ENCODE assay signal across 10 cellular contexts in genomic region chr14:91350483-91350812, GRCh38.
A peak's percentile ranks its signal among the peaks of the same experiment; 100 is the strongest.
DNase-seq lines count a peak whose midpoint lies in the region; ATAC-seq and TF ChIP-seq lines count a peak whose summit lies in the region.
"Had no signal": no experiment of that assay in that cellular context is flagged by ENCODE, and none has a peak within 500 bp of the region (broad histone marks: within the 10 kb centered on the region; RNA-seq: fewer than 3 reads in every experiment).

No MANE protein-coding gene starts in this region.

- POLR2A ChIA-PET in RWPE1 (lab: Yijun Ruan, JAX; ENCODE audit: low non-redundant PET) (interaction anchor here (0.6 kb wide), 1 partner anchor 49 kb away, joined by 3 read pairs; no protein-coding TSS in a partner anchor), PC-9 (lab: Charles Lee; ENCODE audit: unreplicated experiment) (no interaction called here)
- POLR2A ChIA-PET in naive thymus-derived CD4-positive, alpha-beta T cell (lab: Charles Lee) = interaction anchor here (0.6 to 9.6 kb wide), 21 partner anchors 9 to 140 kb away, joined by 3 to 150 read pairs (median 5); partner anchors contain the start of gene CCDC88C

- no peaks in the 10 kb centered on the region for H3K27me3 ChIP-seq in GM23338 (ENCODE audit: insufficient read depth)
- H3K27me3 ChIP-seq in naive thymus-derived CD4-positive, alpha-beta T cell (ENCODE audit: control insufficient read depth in 2 of 2, insufficient read depth in 2 of 2, low read length in 2 of 2) = no peaks in the 10 kb centered on the region
- no peaks in the 10 kb centered on the region for H3K27me3 ChIP-seq in uterus
- H3K27me3 ChIP-seq in PC-9 (ENCODE audit: insufficient read depth, low read depth) = no peaks in the 10 kb centered on the region

- BruUV-seq in PC-9 (replicated peaks; lab: Mats Ljungman, UMichigan) = no TSS peak

- no peak overlapping the region for H3K4me3 Mint-ChIP-seq in GM23338
- peak overlapping the region; percentile 80 to 97 (median 89) for H3K4me3 Mint-ChIP-seq in naive thymus-derived CD4-positive, alpha-beta T cell

- DNase-seq in GM23338 (ENCODE audit: low spot score) = no peak
- no peak for DNase-seq in RWPE1 (ENCODE audit: low spot score)
- DNase-seq in naive thymus-derived CD4-positive, alpha-beta T cell = no peak
- no peak for DNase-seq in uterus
- DNase-seq in PC-9 = no peak
- no peak for DNase-seq in activated CD4-positive, alpha-beta T cell treated with anti-CD3 and anti-CD28 coated beads for 1 hour
- DNase-seq: EL, NCI-H187 treated with DMSO at 0.1 percent for 48 hours had no signal

- peaks cover 15% of the 10 kb centered on the region for H4K20me1 ChIP-seq in GM23338 (replicated peaks; ENCODE audit: insufficient read depth)
- H4K20me1 ChIP-seq in PC-9 (ENCODE audit: insufficient read depth) = no peaks in the 10 kb centered on the region

- intact Hi-C loops in naive thymus-derived CD4-positive, alpha-beta T cell (cut with micrococcal nuclease) = loop anchor here in 1 of 2 donors (2.0 kb wide), 4 partner anchors 16 to 60 kb away; no protein-coding TSS in a partner anchor
- intact Hi-C loops in uterus (cut with DNase I; ENCODE audit: low total_unique reads) = no loop called here
- intact Hi-C loops in PC-9 (cut with micrococcal nuclease; ENCODE audit: unreplicated experiment) = no loop called here

- H3F3A ChIP-seq in GM23338 (replicated peaks; ENCODE audit: low read depth) (no peaks in the 10 kb centered on the region), PC-9 (ENCODE audit: insufficient read depth, low read depth) (no peaks in the 10 kb centered on the region)

- CTCF ChIA-PET in RWPE1 (lab: Yijun Ruan, JAX) = no interaction called here
- CTCF ChIA-PET in naive thymus-derived CD4-positive, alpha-beta T cell (lab: Charles Lee) = interaction anchor here (0.9 to 2.8 kb wide), 5 partner anchors 22 to 74 kb away, joined by 3 to 14 read pairs (median 4); partner anchors contain the start of gene CCDC88C
- CTCF ChIA-PET in PC-9 (lab: Charles Lee) = no interaction called here

- no peaks in the 10 kb centered on the region for H3K36me3 ChIP-seq in GM23338 (ENCODE audit: insufficient read depth)
- peaks cover 0 to 15% (median 0%) of the 10 kb centered on the region in 3 experiments for H3K36me3 ChIP-seq in naive thymus-derived CD4-positive, alpha-beta T cell (ENCODE audit: control insufficient read depth in 2 of 3, insufficient read depth in 3 of 3, low read length in 3 of 3)
- no peaks in the 10 kb centered on the region for H3K36me3 ChIP-seq in uterus
- H3K36me3 ChIP-seq in PC-9 (ENCODE audit: low read depth) = no peaks in the 10 kb centered on the region

- no peak overlapping the region for H3K4me2 ChIP-seq in GM23338
- H3K4me2 ChIP-seq in PC-9 = no peak overlapping the region

- H3K27ac ChIP-seq in GM23338 (ENCODE audit: low read depth) = no peak overlapping the region
- peak overlapping the region; percentile 49 for H3K27ac ChIP-seq in RWPE1
- H3K27ac ChIP-seq in naive thymus-derived CD4-positive, alpha-beta T cell (ENCODE audit: low read depth, low read length) = peak overlapping the region; percentile 75
- no peak overlapping the region for H3K27ac ChIP-seq in uterus
- H3K27ac ChIP-seq in PC-9 = no peak overlapping the region

- peaks cover 63% of the 10 kb centered on the region for H3K79me2 ChIP-seq in GM23338 (replicated peaks; ENCODE audit: insufficient read depth)
- H3K79me2 ChIP-seq in PC-9 (ENCODE audit: low read depth) = no peaks in the 10 kb centered on the region

- no peaks in the 10 kb centered on the region for H3K9me3 ChIP-seq in naive thymus-derived CD4-positive, alpha-beta T cell (ENCODE audit: control insufficient read depth in 2 of 3, low read length in 3 of 3)
- H3K9me3 ChIP-seq in uterus (no peaks in the 10 kb centered on the region), PC-9 (ENCODE audit: insufficient read depth, low read depth) (no peaks in the 10 kb centered on the region)

- H3K9me3 Mint-ChIP-seq in GM23338 = no peaks in the 10 kb centered on the region
- H3K9me3 Mint-ChIP-seq in naive thymus-derived CD4-positive, alpha-beta T cell = peaks cover 0 to 2% (median 0%) of the 10 kb centered on the region in 11 donors

- H3K36me3 Mint-ChIP-seq in GM23338 (ENCODE audit: low read depth) = no peaks in the 10 kb centered on the region
- peaks cover 0 to 31% (median 17%) of the 10 kb centered on the region in 5 donors for H3K36me3 Mint-ChIP-seq in naive thymus-derived CD4-positive, alpha-beta T cell

- peaks cover 60% of the 10 kb centered on the region for H3K4me1 Mint-ChIP-seq in GM23338
- H3K4me1 Mint-ChIP-seq in naive thymus-derived CD4-positive, alpha-beta T cell = peaks cover 74 to 96% (median 89%) of the 10 kb centered on the region in 7 donors

- H3K4me3 ChIP-seq in GM23338 (no peak overlapping the region), uterus (no peak overlapping the region), PC-9 (no peak overlapping the region)
- peak overlapping the region; percentile 31 for H3K4me3 ChIP-seq in naive thymus-derived CD4-positive, alpha-beta T cell (ENCODE audit: low read length)

- ATAC-seq in GM18511 (IDR thresholded peaks at IDR 0.05; ENCODE audit: unreplicated experiment) (peak; percentile 9), GM23338 (no peak), GM19397 (IDR thresholded peaks at IDR 0.05; ENCODE audit: unreplicated experiment) (no peak)
- no peak for ATAC-seq in naive thymus-derived CD4-positive, alpha-beta T cell

- H3K27me3 Mint-ChIP-seq in GM23338 (ENCODE audit: insufficient read depth, low read depth, poor library complexity) = peaks cover 4% of the 10 kb centered on the region
- no peaks in the 10 kb centered on the region for H3K27me3 Mint-ChIP-seq in naive thymus-derived CD4-positive, alpha-beta T cell

- H2AFZ ChIP-seq in GM23338 = no peak overlapping the region
- no peak overlapping the region for H2AFZ ChIP-seq in PC-9

- H3K27ac Mint-ChIP-seq in GM23338 = peak overlapping the region; percentile 9
- H3K27ac Mint-ChIP-seq in naive thymus-derived CD4-positive, alpha-beta T cell = peak overlapping the region; percentile 86 to 98 (median 95)

- H3K4me1 ChIP-seq in GM23338 (ENCODE audit: insufficient read depth) = peaks cover 32% of the 10 kb centered on the region
- H3K4me1 ChIP-seq in naive thymus-derived CD4-positive, alpha-beta T cell (ENCODE audit: control insufficient read depth in 2 of 2, insufficient read depth in 2 of 2, low read length in 2 of 2) = peaks cover 66 to 71% of the 10 kb centered on the region in 2 donors
- no peaks in the 10 kb centered on the region for H3K4me1 ChIP-seq in uterus
- H3K4me1 ChIP-seq in PC-9 (replicated peaks; ENCODE audit: insufficient read depth) = no peaks in the 10 kb centered on the region

- TF ChIP-seq CTCF in GM23338 (conservative IDR thresholded peaks at IDR 0.05; ENCODE audit: low read depth in 2 of 2) (no peak), RWPE1 (conservative IDR thresholded peaks at IDR 0.05; ENCODE audit: low read depth) (no peak), uterus (IDR thresholded peaks at IDR 0.05) (no peak), PC-9 (conservative IDR thresholded peaks at IDR 0.05) (no peak)

- no peaks in the 10 kb centered on the region for H3K9me2 ChIP-seq in GM23338 (ENCODE audit: insufficient read depth)
- H3K9me2 ChIP-seq in PC-9 (ENCODE audit: insufficient read depth) = no peaks in the 10 kb centered on the region

- no peak for TF ChIP-seq POLR2A in uterus (IDR thresholded peaks at IDR 0.05)

TF ChIP-seq in GM23338, 12 proteins besides CTCF, POLR2A, EP300 and RAD21 (continues in another document):
- TF ChIP-seq NANOG (IDR thresholded peaks at IDR 0.05; ENCODE audit: borderline replicate concordance) (no peak), JUNB (IDR thresholded peaks at IDR 0.05; ENCODE audit: unreplicated experiment) (no peak), CREB1 (CRISPR knock-in tag; IDR thresholded peaks at IDR 0.05; ENCODE audit: low read depth) (no peak)

Comparison
In these comparisons a context has a peak if more than half of its experiments do, and no peak if none do; other contexts are left out.
1. H3K27ac ChIP-seq: peak in RWPE1 (single experiment) and naive thymus-derived CD4-positive, alpha-beta T cell (single experiment); none in GM23338 (single experiment), uterus (0 of 2) and PC-9 (single experiment).